ENCODE assay signal across 12 cellular contexts in genomic region chr11:76237041-76237649, GRCh38. TPM values are rescaled to one million over a fixed set of nuclear protein-coding genes. Genes with fewer than 3 reads are reported as not detected.
A peak's percentile ranks its signal among the peaks of the same experiment; 100 is the strongest.
DNase-seq lines count a peak whose midpoint lies in the region; ATAC-seq and TF ChIP-seq lines count a peak whose summit lies in the region.
"Had no signal": no experiment of that assay in that cellular context is flagged by ENCODE, and none has a peak within 500 bp of the region (broad histone marks: within the 10 kb centered on the region; RNA-seq: fewer than 3 reads in every experiment).

No MANE protein-coding gene starts in this region.

- ATAC-seq in natural killer cell (no peak), HG03354 (IDR thresholded peaks at IDR 0.05; ENCODE audit: poor library complexity, severe bottlenecking, unreplicated experiment) (no peak)
- ATAC-seq: Right ventricle myocardium inferior had no signal

- peak overlapping the region in 2 of 7 donors; percentile 99 to 100 for H3K27ac Mint-ChIP-seq in CD4-positive, alpha-beta memory T cell
- H3K27ac Mint-ChIP-seq in activated naive CD8-positive, alpha-beta T cell treated with anti-CD3 and anti-CD28 coated beads for 36 hours, result no peak overlapping the region
- peak overlapping the region; percentile 95 to 97 for H3K27ac Mint-ChIP-seq in natural killer cell

- CTCF ChIA-PET in CD4-positive, alpha-beta memory T cell (lab: Charles Lee; ENCODE audit: partially characterized antibody), result interaction anchor here (2.2 kb wide), 1 partner anchor 29 kb away, joined by 16 read pairs; no protein-coding TSS in a partner anchor

- H3K4me3 Mint-ChIP-seq in CD4-positive, alpha-beta memory T cell, result peak overlapping the region; percentile 92 to 98 (median 96)
- H3K4me3 Mint-ChIP-seq in activated naive CD8-positive, alpha-beta T cell treated with anti-CD3 and anti-CD28 coated beads for 36 hours, result peak overlapping the region; percentile 95
- peak overlapping the region; percentile 93 for H3K4me3 Mint-ChIP-seq in natural killer cell

- H3K4me1 ChIP-seq in CD4-positive, alpha-beta memory T cell (ENCODE audit: insufficient read depth, low read length), result peaks cover 26% of the 10 kb centered on the region

- H3K27me3 Mint-ChIP-seq in CD4-positive, alpha-beta memory T cell, result peaks cover 0 to 9% of the 10 kb centered on the region in 2 donors
- H3K27me3 Mint-ChIP-seq in activated naive CD8-positive, alpha-beta T cell treated with anti-CD3 and anti-CD28 coated beads for 36 hours, result peaks cover 11% of the 10 kb centered on the region
- H3K27me3 Mint-ChIP-seq in natural killer cell (ENCODE audit: low read depth in 2 of 2), result peaks cover 0 to 8% of the 10 kb centered on the region in 2 donors

- H3K4me1 Mint-ChIP-seq in CD4-positive, alpha-beta memory T cell, result peaks cover 17 to 42% (median 32%) of the 10 kb centered on the region in 4 donors
- peaks cover 38% of the 10 kb centered on the region for H3K4me1 Mint-ChIP-seq in activated naive CD8-positive, alpha-beta T cell treated with anti-CD3 and anti-CD28 coated beads for 36 hours
- peaks cover 21 to 35% of the 10 kb centered on the region in 2 donors for H3K4me1 Mint-ChIP-seq in natural killer cell

- no peaks in the 10 kb centered on the region for H3K36me3 ChIP-seq in CD4-positive, alpha-beta memory T cell (ENCODE audit: insufficient read depth, low read length)
- no peaks in the 10 kb centered on the region for H3K36me3 ChIP-seq in H7 (replicated peaks; ENCODE audit: control insufficient read depth, insufficient read depth, low read length)
- H3K36me3 ChIP-seq: sigmoid colon had no signal

- no peak overlapping the region for H3K4me3 ChIP-seq in CD4-positive, alpha-beta memory T cell (ENCODE audit: low read length in 2 of 2)
- peak overlapping the region; percentile 77; the same call in 1 of the 2 replicates for H3K4me3 ChIP-seq in H7 (ENCODE audit: insufficient read depth, low read depth, low read length)

- no peak for TF ChIP-seq CTCF in natural killer cell (IDR thresholded peaks at IDR 0.05)

- H3K36me3 Mint-ChIP-seq in CD4-positive, alpha-beta memory T cell, result peaks cover 0 to 14% of the 10 kb centered on the region in 2 donors
- H3K36me3 Mint-ChIP-seq in activated naive CD8-positive, alpha-beta T cell treated with anti-CD3 and anti-CD28 coated beads for 36 hours, result peaks cover 6% of the 10 kb centered on the region
- no peaks in the 10 kb centered on the region for H3K36me3 Mint-ChIP-seq in natural killer cell

- no peaks in the 10 kb centered on the region for H3K27me3 ChIP-seq in CD4-positive, alpha-beta memory T cell (ENCODE audit: insufficient read depth, low read length)
- H3K27me3 ChIP-seq in H7 (ENCODE audit: control insufficient read depth, insufficient read depth, low read length), result 0 out of 2 replicates have a peak, but pooled peaks cover 2% of the 10 kb centered on the region
- H3K27me3 ChIP-seq: sigmoid colon had no signal

- H3K27ac ChIP-seq in CD4-positive, alpha-beta memory T cell (ENCODE audit: low read depth, low read length), result no peak overlapping the region

- intact Hi-C loops in CD4-positive, alpha-beta memory T cell (cut with micrococcal nuclease), result no loop called here
- intact Hi-C loops in natural killer cell (cut with micrococcal nuclease), result loop anchor here (10.0 kb wide), 1 partner anchor 422 kb away; the partner anchor contains the start of gene UVRAG

- peaks cover 0 to 13% (median 0%) of the 10 kb centered on the region in 8 donors for H3K9me3 Mint-ChIP-seq in CD4-positive, alpha-beta memory T cell
- H3K9me3 Mint-ChIP-seq in activated naive CD8-positive, alpha-beta T cell treated with anti-CD3 and anti-CD28 coated beads for 36 hours, result peaks cover 5% of the 10 kb centered on the region
- no peaks in the 10 kb centered on the region for H3K9me3 Mint-ChIP-seq in natural killer cell

- DNase-seq in CD4-positive, alpha-beta memory T cell, result no peak
- DNase-seq in H7, result no peak
- DNase-seq in activated naive CD8-positive, alpha-beta T cell treated with anti-CD3 and anti-CD28 coated beads for 36 hours, result no peak
- no peak for DNase-seq in natural killer cell
- DNase-seq in occipital lobe (lab: John Stamatoyannopoulos, UW), result no peak
- no peak for DNase-seq in activated CD4-positive, CD25-positive, alpha-beta regulatory T cell (lab: John Stamatoyannopoulos, UW)
- DNase-seq: activated CD4-positive, CD25-positive, alpha-beta regulatory T cell treated with anti-CD3 and anti-CD28 coated beads, Interleukin-2, amount 50 U/mL, for 72 hours; NCI-H2227 treated with DMSO at 0.1 percent for 48 hours; sigmoid colon had no signal

- POLR2A ChIA-PET in CD4-positive, alpha-beta memory T cell (lab: Charles Lee; ENCODE audit: partially characterized antibody), result interaction anchor here (1.0 to 4.8 kb wide), 2 partner anchors 19 to 29 kb away, joined by 3 to 48 read pairs; no protein-coding TSS in a partner anchor

- H3K9me3 ChIP-seq in CD4-positive, alpha-beta memory T cell (ENCODE audit: control insufficient read depth in 1 of 2, low read length in 2 of 2), result no peaks in the 10 kb centered on the region
- H3K9me3 ChIP-seq: sigmoid colon had no signal

RNA-seq across cellular contexts. Expression of gene WNT11, which starts 30.8 kb away (rescaled TPM):
- total RNA-seq in CD4-positive, alpha-beta memory T cell, result under 1 TPM in 1 of 2 experiments, not detected in 1; 0.93 TPM
- under 1 TPM in 1 of 2 donors, not detected in 1; 0.16 TPM for polyA plus RNA-seq in CD4-positive, alpha-beta memory T cell
- 1.0 and 1.2 TPM in 2 replicates for total RNA-seq in H7 (2014; rRNA removed; shearing (Covaris generic))
- total RNA-seq in activated naive CD8-positive, alpha-beta T cell treated with anti-CD3 and anti-CD28 coated beads for 36 hours, result not detected
- total RNA-seq in natural killer cell (1 to 10 TPM in 1 of 3 donors, under 1 TPM in 2; 0.47 to 1.3 (median 0.80) TPM), occipital lobe (4.4 TPM)
- total RNA-seq: IMR-90 had no signal
